8 cellular contexts compared by ENCODE assay signal in genomic region chr11:62752994-62753735, GRCh38. TPM values are rescaled to one million over a fixed set of nuclear protein-coding genes. Genes with fewer than 3 reads are reported as not detected.
DNase-seq lines count a peak whose midpoint lies in the region; ATAC-seq and TF ChIP-seq lines count a peak whose summit lies in the region.

No MANE protein-coding gene starts in this region.

- peaks cover 10 to 27% of the 10 kb centered on the region in 2 donors for H3K4me1 ChIP-seq in thoracic aorta (ENCODE audit: control insufficient read depth in 1 of 2, low read depth in 2 of 2)

- ATAC-seq in thoracic aorta (ENCODE audit: insufficient number of reproducible peaks, low FRiP score, low read depth): no peak
- ATAC-seq in HG02798 (IDR thresholded peaks at IDR 0.05; ENCODE audit: poor library complexity, unreplicated experiment): no peak
- no peak for ATAC-seq in GM19328 (IDR thresholded peaks at IDR 0.05; ENCODE audit: unreplicated experiment)

- DNase-seq in activated CD4-positive, alpha-beta T cell treated with anti-CD3 and anti-CD28 coated beads, Interleukin-2, amount 10 ng/mL, durations not matched to agents 24 days and 14 days: peak; percentile 66
- no peak for DNase-seq in activated CD4-positive, alpha-beta T cell treated with anti-CD3 and anti-CD28 coated beads for 48 hours
- no peak for DNase-seq in kidney epithelial cell (ENCODE audit: low read depth)
- no peak for DNase-seq in thoracic aorta (ENCODE audit: low spot score)
- no peak for DNase-seq in NCI-H526 (lab: John Stamatoyannopoulos, UW)

- peaks cover 18% of the 10 kb centered on the region for H3K4me1 Mint-ChIP-seq in activated CD4-positive, alpha-beta T cell treated with anti-CD3 and anti-CD28 coated beads, Interleukin-2, amount 10 ng/mL, durations not matched to agents 24 days and 14 days
- peaks cover 29% of the 10 kb centered on the region for H3K4me1 Mint-ChIP-seq in activated naive CD8-positive, alpha-beta T cell (ENCODE audit: low read depth)

- H3K4me3 ChIP-seq in kidney epithelial cell (ENCODE audit: low read depth, low read length) (peak overlapping the region; percentile 67), thoracic aorta (peak overlapping the region; percentile 72)

- H3K9me3 Mint-ChIP-seq in activated CD4-positive, alpha-beta T cell treated with anti-CD3 and anti-CD28 coated beads, Interleukin-2, amount 10 ng/mL, durations not matched to agents 24 days and 14 days: no peaks in the 10 kb centered on the region
- H3K9me3 Mint-ChIP-seq in activated naive CD8-positive, alpha-beta T cell (ENCODE audit: low read depth): no peaks in the 10 kb centered on the region

- no peaks in the 10 kb centered on the region for H3K27me3 Mint-ChIP-seq in activated CD4-positive, alpha-beta T cell treated with anti-CD3 and anti-CD28 coated beads, Interleukin-2, amount 10 ng/mL, durations not matched to agents 24 days and 14 days
- no peaks in the 10 kb centered on the region for H3K27me3 Mint-ChIP-seq in activated naive CD8-positive, alpha-beta T cell

- TF ChIP-seq CTCF in kidney epithelial cell (IDR thresholded peaks at IDR 0.05; ENCODE audit: insufficient read depth, low read length, poor library complexity, severe bottlenecking) (no peak), thoracic aorta (IDR thresholded peaks at IDR 0.05) (no peak)

- peak overlapping the region; percentile 97 for H3K27ac Mint-ChIP-seq in activated CD4-positive, alpha-beta T cell treated with anti-CD3 and anti-CD28 coated beads, Interleukin-2, amount 10 ng/mL, durations not matched to agents 24 days and 14 days
- peak overlapping the region; percentile 98 for H3K27ac Mint-ChIP-seq in activated naive CD8-positive, alpha-beta T cell

- no peaks in the 10 kb centered on the region for H3K36me3 ChIP-seq in kidney epithelial cell (ENCODE audit: control insufficient read depth, insufficient read depth, low read length)
- H3K36me3 ChIP-seq in thoracic aorta: peaks cover 3% of the 10 kb centered on the region

- peak overlapping the region; percentile 98 for H3K4me3 Mint-ChIP-seq in activated CD4-positive, alpha-beta T cell treated with anti-CD3 and anti-CD28 coated beads, Interleukin-2, amount 10 ng/mL, durations not matched to agents 24 days and 14 days
- H3K4me3 Mint-ChIP-seq in activated naive CD8-positive, alpha-beta T cell: peak overlapping the region; percentile 97

- no peaks in the 10 kb centered on the region for H3K9me3 ChIP-seq in thoracic aorta

- intact Hi-C loops in activated CD4-positive, alpha-beta T cell treated with anti-CD3 and anti-CD28 coated beads, Interleukin-2, amount 10 ng/mL, durations not matched to agents 24 days and 14 days (cut with micrococcal nuclease): loop anchor here (1.0 kb wide), 3 partner anchors 8 to 34 kb away; partner anchors contain the start of genes HNRNPUL2, POLR2G and TMEM179B

- H3K27me3 ChIP-seq in kidney epithelial cell (ENCODE audit: control insufficient read depth, insufficient read depth, low read length) (no peaks in the 10 kb centered on the region), thoracic aorta (replicated peaks; ENCODE audit: insufficient read depth) (no peaks in the 10 kb centered on the region)

- peaks cover 6% of the 10 kb centered on the region for H3K36me3 Mint-ChIP-seq in activated CD4-positive, alpha-beta T cell treated with anti-CD3 and anti-CD28 coated beads, Interleukin-2, amount 10 ng/mL, durations not matched to agents 24 days and 14 days (ENCODE audit: low read depth)
- peaks cover 4% of the 10 kb centered on the region for H3K36me3 Mint-ChIP-seq in activated naive CD8-positive, alpha-beta T cell

- peak overlapping the region; percentile 89 to 96 for H3K27ac ChIP-seq in thoracic aorta

RNA-seq across cellular contexts. Expression of gene ZBTB3, which starts 0.8 kb away (rescaled TPM):
- total RNA-seq in activated CD4-positive, alpha-beta T cell treated with anti-CD3 and anti-CD28 coated beads, Interleukin-2, amount 10 ng/mL, durations not matched to agents 24 days and 14 days: 7.5 and 11.1 TPM in 2 replicates
- total RNA-seq in kidney epithelial cell (17.3 and 18.8 TPM in 2 replicates), thoracic aorta (1 to 10 TPM; 6.2 to 7.6 TPM)

RNA-seq across cellular contexts. Expression of gene POLR2G, which starts 8.2 kb away (rescaled TPM):
- total RNA-seq in activated CD4-positive, alpha-beta T cell treated with anti-CD3 and anti-CD28 coated beads, Interleukin-2, amount 10 ng/mL, durations not matched to agents 24 days and 14 days: 138 and 155 TPM in 2 replicates
- 98.3 and 120 TPM in 2 replicates for total RNA-seq in kidney epithelial cell
- total RNA-seq in thoracic aorta: 10 to 100 TPM; 37.0 to 54.4 TPM

RNA-seq across cellular contexts. Expression of gene TAF6L, which starts 18.0 kb away (rescaled TPM):
- 20.1 and 20.2 TPM in 2 replicates for total RNA-seq in activated CD4-positive, alpha-beta T cell treated with anti-CD3 and anti-CD28 coated beads, Interleukin-2, amount 10 ng/mL, durations not matched to agents 24 days and 14 days
- total RNA-seq in kidney epithelial cell: 19.4 and 29.1 TPM in 2 replicates
- total RNA-seq in thoracic aorta: 10 to 100 TPM; 18.5 to 22.2 TPM

RNA-seq across cellular contexts. Expression of gene TTC9C, which starts 24.9 kb away (rescaled TPM):
- total RNA-seq in activated CD4-positive, alpha-beta T cell treated with anti-CD3 and anti-CD28 coated beads, Interleukin-2, amount 10 ng/mL, durations not matched to agents 24 days and 14 days: 32.7 and 33.3 TPM in 2 replicates
- total RNA-seq in kidney epithelial cell (37.5 and 38.6 TPM in 2 replicates), thoracic aorta (10 to 100 TPM in 1 of 2 donors, 1 to 10 TPM in 1; 9.1 to 14.5 TPM)

RNA-seq across cellular contexts. Expression of gene HNRNPUL2, which starts 25.9 kb away (rescaled TPM):
- 60.5 and 60.6 TPM in 2 replicates for total RNA-seq in activated CD4-positive, alpha-beta T cell treated with anti-CD3 and anti-CD28 coated beads, Interleukin-2, amount 10 ng/mL, durations not matched to agents 24 days and 14 days
- total RNA-seq in kidney epithelial cell (12.8 and 14.3 TPM in 2 replicates), thoracic aorta (10 to 100 TPM; 21.3 to 41.8 TPM)
